Comparison of ENCODE assay signal across 8 cellular contexts in the genomic region with DNA sequence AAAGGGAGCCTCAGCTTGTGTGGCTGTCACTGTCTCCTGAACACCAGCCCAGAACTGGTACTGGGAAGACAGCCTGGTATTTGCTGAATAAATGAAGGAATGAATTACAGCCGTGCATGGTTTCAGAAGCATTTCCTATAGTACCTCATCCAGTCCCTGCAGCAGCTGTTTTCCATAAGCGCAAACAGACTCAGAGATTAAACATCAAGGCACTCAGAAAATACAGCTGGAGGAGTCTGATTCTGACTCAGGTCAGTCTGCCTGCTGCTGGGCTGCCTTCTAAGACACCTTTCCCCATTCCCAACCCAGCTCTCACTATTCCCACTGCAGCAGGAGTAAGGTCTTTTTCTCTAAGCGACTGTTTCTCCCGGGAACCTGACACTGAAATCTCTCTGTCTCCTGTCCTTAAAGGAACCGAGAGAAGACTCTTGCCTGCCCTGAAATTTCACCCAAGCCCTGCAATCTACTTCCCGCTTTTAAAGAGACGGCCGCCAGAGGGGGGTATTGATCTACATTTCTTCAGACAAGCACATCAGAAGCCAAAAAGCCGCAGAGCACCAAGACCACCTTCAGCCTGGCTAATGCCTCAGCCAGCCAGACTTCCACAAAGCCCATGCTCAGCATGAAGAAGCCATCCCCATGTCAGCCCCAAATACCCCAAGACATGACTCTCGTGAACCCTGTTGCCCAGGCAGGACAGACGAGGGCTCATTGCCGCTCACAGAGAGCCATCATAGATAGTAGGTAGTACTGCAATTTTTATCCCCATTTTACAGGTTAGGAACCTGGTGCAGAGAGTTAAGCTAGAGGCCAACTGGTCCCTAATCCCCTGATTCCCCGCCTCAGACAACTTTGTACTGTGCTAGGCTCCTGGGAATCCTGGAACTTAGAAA. TPM values are rescaled to one million over a fixed set of nuclear protein-coding genes. Genes with fewer than 3 reads are reported as not detected.
DNase-seq lines count a peak whose midpoint lies in the region; ATAC-seq and TF ChIP-seq lines count a peak whose summit lies in the region.

No MANE protein-coding gene starts in this region.

- TF ChIP-seq CTCF in OCI-LY1 (IDR thresholded peaks at IDR 0.05; ENCODE audit: low read length): peak; percentile 73

- H3K27me3 Mint-ChIP-seq in naive B cell: peaks cover 2 to 39% (median 25%) of the 10 kb centered on the region in 3 donors

- no peaks in the 10 kb centered on the region for H4K20me1 ChIP-seq in OCI-LY1 (ENCODE audit: insufficient read depth, low read length)

- peaks cover 4% of the 10 kb centered on the region; the same call in 1 of the 2 replicates for H3K27me3 ChIP-seq in OCI-LY1 (ENCODE audit: insufficient read depth, low read length)

- H3K4me3 ChIP-seq in OCI-LY1 (ENCODE audit: low read depth, low read length, poor library complexity, severe bottlenecking): no peak overlapping the region

- no peaks in the 10 kb centered on the region for H3K79me2 ChIP-seq in OCI-LY1 (ENCODE audit: insufficient read depth, low read length)

- H3F3A ChIP-seq in OCI-LY1 (ENCODE audit: insufficient read depth, low read length): no peaks in the 10 kb centered on the region

- ATAC-seq in HG03442 (IDR thresholded peaks at IDR 0.05; ENCODE audit: unreplicated experiment): peak; percentile 63
- peak; percentile 38 to 44 for ATAC-seq in naive B cell (ENCODE audit: low read depth in 2 of 2)
- no peak for ATAC-seq in HG03139 (IDR thresholded peaks at IDR 0.05; ENCODE audit: unreplicated experiment)

- no peaks in the 10 kb centered on the region for H3K9me2 ChIP-seq in OCI-LY1 (ENCODE audit: low read depth, low read length)

- H3K9ac ChIP-seq in OCI-LY1 (ENCODE audit: low read length): no peak overlapping the region

- no peaks in the 10 kb centered on the region for H3K36me3 Mint-ChIP-seq in naive B cell

- DNase-seq in GM03348 (ENCODE audit: low spot score) (peak; percentile 81), erythroblast (lab: John Stamatoyannopoulos, UW) (peak; percentile 71 to 82), naive B cell (peak; percentile 44)
- peak; percentile 67 for DNase-seq in activated CD8-positive, alpha-beta memory T cell treated with anti-CD3 and anti-CD28 coated beads, Interleukin-2, amount 50 U/mL, for 4 hours
- DNase-seq in stimulated activated CD8-positive, alpha-beta memory T cell treated with anti-CD3 and anti-CD28 coated beads, Interleukin-7, amount 100 ng/mL, for 24 hours (ENCODE audit: low read depth): peak; percentile 48

- no peak overlapping the region for H3K27ac ChIP-seq in OCI-LY1 (ENCODE audit: low read depth, low read length, poor library complexity, severe bottlenecking)

- no peak overlapping the region for H2AFZ ChIP-seq in OCI-LY1 (ENCODE audit: low read length)

- no peaks in the 10 kb centered on the region for H3K36me3 ChIP-seq in OCI-LY1 (ENCODE audit: insufficient read depth, low read length)

- H3K4me1 Mint-ChIP-seq in naive B cell: peaks cover under 1 to 6% (median 3%) of the 10 kb centered on the region in 3 donors

- TF ChIP-seq POLR2A in erythroblast (IDR thresholded peaks at IDR 0.05; ENCODE audit: low read length): no peak

- no peaks in the 10 kb centered on the region for H3K9me3 ChIP-seq in OCI-LY1 (ENCODE audit: low read length)

- no peak overlapping the region for H3K4me2 ChIP-seq in OCI-LY1 (ENCODE audit: low read length)

- no peak overlapping the region for H3K4me3 Mint-ChIP-seq in naive B cell

- H3K9me3 Mint-ChIP-seq in naive B cell: peaks cover 0 to 12% (median 5%) of the 10 kb centered on the region in 7 donors

- H3K4me1 ChIP-seq in OCI-LY1 (ENCODE audit: insufficient read depth, low read length, severe bottlenecking): no peaks in the 10 kb centered on the region

- peak overlapping the region in 1 of 6 donors; percentile 83 for H3K27ac Mint-ChIP-seq in naive B cell

RNA-seq across cellular contexts. Expression of a gene that starts 5.4 kb away (rescaled TPM):
- polyA plus RNA-seq in naive B cell (ENCODE audit: low read depth in 6 of 6): not detected
